In the genomic region with DNA sequence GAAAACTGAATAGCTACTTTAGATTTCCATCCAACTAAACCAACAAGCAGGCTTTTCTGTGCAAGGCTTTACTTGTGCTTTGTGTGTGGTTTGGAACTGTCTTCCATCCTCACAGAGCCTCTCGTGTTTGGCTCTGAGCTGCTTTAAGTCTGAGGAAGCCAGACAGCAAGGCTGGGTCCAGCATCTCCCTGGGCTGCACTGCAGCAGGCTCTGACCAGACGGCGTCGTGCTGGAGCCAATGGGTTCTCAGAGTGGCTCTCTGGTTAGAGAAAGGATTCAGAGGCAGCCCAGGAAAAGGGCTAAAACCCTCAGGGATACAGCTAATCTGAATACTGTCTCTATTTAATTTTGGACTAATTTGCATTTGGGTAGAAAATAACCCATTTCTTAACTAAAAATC, we compare ENCODE assay signal across 18 cellular contexts.
A peak's percentile ranks its signal among the peaks of the same experiment; 100 is the strongest.
DNase-seq lines count a peak whose midpoint lies in the region; TF ChIP-seq lines count a peak whose summit lies in the region.
"Had no signal": no experiment of that assay in that cellular context is flagged by ENCODE, and none has a peak within 500 bp of the region (broad histone marks: within the 10 kb centered on the region; RNA-seq: fewer than 3 reads in every experiment).

No MANE protein-coding gene starts in this region.

- no peak for TF ChIP-seq POLR2A in spleen (IDR thresholded peaks at IDR 0.05)

- peak; percentile 21 for DNase-seq in AG08395 (ENCODE audit: low spot score)
- peak in 29 of 56 donors; percentile 1 to 57 (median 20) for DNase-seq in amygdala (lab: John Stamatoyannopoulos, UW)
- DNase-seq in glutamatergic neuron = peak; percentile 39
- peak in 9 of 10 donors; percentile 28 to 92 (median 54) for DNase-seq in posterior cingulate gyrus
- DNase-seq in SK-N-DZ (ENCODE audit: low spot score) = no peak
- DNase-seq in spleen = no peak
- DNase-seq in middle frontal gyrus (ENCODE audit: extremely low spot score, low spot score) = no peak
- no peak for DNase-seq in endodermal cell
- DNase-seq: 8988T, DMS53, GOT3, HFFc6, NCI-H146, NCI-H2107, NCI-H345 had no signal

- intact Hi-C loops in posterior cingulate gyrus (cut with DNase I) (no loop called here), spleen (cut with DNase I; ENCODE audit: low total_unique reads) (no loop called here)

- no peak overlapping the region for H3K27ac ChIP-seq in spleen
- H3K27ac ChIP-seq in endodermal cell (ENCODE audit: low read depth, low read length) = no peak overlapping the region
- H3K27ac ChIP-seq: SJSA1 had no signal

- H3K4me1 ChIP-seq in spleen (no peaks in the 10 kb centered on the region), endodermal cell (ENCODE audit: control insufficient read depth, insufficient read depth, low read length) (peaks cover 5% of the 10 kb centered on the region)

- H3K36me3 ChIP-seq in spleen (peaks cover 0 to 32% (median 5%) of the 10 kb centered on the region in 6 donors), endodermal cell (ENCODE audit: control insufficient read depth, insufficient read depth, low read length) (no peaks in the 10 kb centered on the region)
- H3K36me3 ChIP-seq: SJSA1 had no signal

- H3K9me3 ChIP-seq in spleen = no peaks in the 10 kb centered on the region
- no peaks in the 10 kb centered on the region for H3K9me3 ChIP-seq in endodermal cell (ENCODE audit: control insufficient read depth, low read length)
- H3K9me3 ChIP-seq: SJSA1 had no signal

- no peak overlapping the region for H3K9ac ChIP-seq in endodermal cell (ENCODE audit: extremely low read depth, low read length, poor library complexity, severe bottlenecking)

- H3K27ac Mint-ChIP-seq in glutamatergic neuron (ENCODE audit: unreplicated experiment) (no peak overlapping the region), endodermal cell (no peak overlapping the region)
- H3K27ac Mint-ChIP-seq: CD14-positive monocyte, HFFc6 had no signal

- 85 to 96% (median 94%) methylated on average over 4 of the region's 4 CpGs for WGBS in spleen, 5 donors
- 88 to 96% methylated on average over 3 to 4 of the region's 4 CpGs for WGBS in endodermal cell (ENCODE audit: insufficient coverage in 1 of 2, insufficient read length in 1 of 2), 2 experiments

- H3K27me3 ChIP-seq in spleen (replicated peaks in 1 of 7) (no peaks in the 10 kb centered on the region), endodermal cell (ENCODE audit: control insufficient read depth, insufficient read depth, low read length, poor library complexity, severe bottlenecking) (no peaks in the 10 kb centered on the region)
- H3K27me3 ChIP-seq: SJSA1 had no signal

- H3K36me3 Mint-ChIP-seq in glutamatergic neuron (ENCODE audit: unreplicated experiment) (no peaks in the 10 kb centered on the region), endodermal cell (ENCODE audit: low read depth) (no peaks in the 10 kb centered on the region)

- peaks cover 2% of the 10 kb centered on the region for H3K9me3 Mint-ChIP-seq in glutamatergic neuron (ENCODE audit: unreplicated experiment)
- H3K9me3 Mint-ChIP-seq in endodermal cell = no peaks in the 10 kb centered on the region
- H3K9me3 Mint-ChIP-seq: HFFc6 had no signal

- H3K4me3 ChIP-seq in spleen = no peak overlapping the region
- H3K4me3 ChIP-seq in endodermal cell (ENCODE audit: low read length) = no peak overlapping the region
- H3K4me3 ChIP-seq: K562, SJSA1 had no signal

- H3K4me3 Mint-ChIP-seq in glutamatergic neuron (ENCODE audit: unreplicated experiment) = no peak overlapping the region
- no peak overlapping the region for H3K4me3 Mint-ChIP-seq in endodermal cell
- H3K4me3 Mint-ChIP-seq: CD14-positive monocyte, HFFc6 had no signal

- no peak for TF ChIP-seq CTCF in glutamatergic neuron (IDR thresholded peaks at IDR 0.05; ENCODE audit: partially characterized antibody, unreplicated experiment)
- no peak for TF ChIP-seq CTCF in spleen (IDR thresholded peaks at IDR 0.05 in 8 of 11, conservative IDR thresholded peaks at IDR 0.05 in 3 of 11)
- no peak for TF ChIP-seq CTCF in endodermal cell (conservative IDR thresholded peaks at IDR 0.05)

- H3K4me1 Mint-ChIP-seq in glutamatergic neuron (ENCODE audit: low read depth, unreplicated experiment) (peaks cover 32% of the 10 kb centered on the region), endodermal cell (peaks cover 16% of the 10 kb centered on the region)
- H3K4me1 Mint-ChIP-seq: CD14-positive monocyte had no signal

- H3K27me3 Mint-ChIP-seq in glutamatergic neuron (ENCODE audit: unreplicated experiment) (no peaks in the 10 kb centered on the region), endodermal cell (ENCODE audit: insufficient read depth) (no peaks in the 10 kb centered on the region)

Comparison
In these comparisons a context has a peak if more than half of its experiments do, and no peak if none do; other contexts are left out.
1. DNase-seq: peak in AG08395 (single experiment), amygdala (29 of 56), glutamatergic neuron (single experiment) and posterior cingulate gyrus (9 of 10); none in SK-N-DZ (single experiment), spleen (single experiment), middle frontal gyrus (single experiment) and endodermal cell (single experiment).